In genomic region chr10:108789911-108790310, GRCh38 we compare ENCODE assay signal across 12 cellular contexts.
DNase-seq lines count a peak whose midpoint lies in the region; ATAC-seq and TF ChIP-seq lines count a peak whose summit lies in the region.
"Had no signal": no experiment of that assay in that cellular context is flagged by ENCODE, and none has a peak within 500 bp of the region (broad histone marks: within the 10 kb centered on the region; RNA-seq: fewer than 3 reads in every experiment).

No MANE protein-coding gene starts in this region.

- no peaks in the 10 kb centered on the region for H3K27me3 Mint-ChIP-seq in mesothelial cell of epicardium (ENCODE audit: low read depth)
- no peaks in the 10 kb centered on the region for H3K27me3 Mint-ChIP-seq in activated T-cell treated with anti-CD3 and anti-CD28 coated beads, Interleukin-2, amount 50 U/mL, for 24 hours

- no peak overlapping the region for H3K4me3 ChIP-seq in WERI-Rb-1 (ENCODE audit: low read depth, low read length)

- no peaks in the 10 kb centered on the region for H3K36me3 ChIP-seq in WERI-Rb-1

- H3K9me3 ChIP-seq in WERI-Rb-1 (ENCODE audit: severe bottlenecking): no peaks in the 10 kb centered on the region

- no peak overlapping the region for H3K27ac ChIP-seq in WERI-Rb-1

- peaks cover 4% of the 10 kb centered on the region for H3K36me3 Mint-ChIP-seq in mesothelial cell of epicardium
- H3K36me3 Mint-ChIP-seq in activated T-cell treated with anti-CD3 and anti-CD28 coated beads, Interleukin-2, amount 50 U/mL, for 24 hours (ENCODE audit: low read depth): no peaks in the 10 kb centered on the region

- no peak overlapping the region for H3K4me3 Mint-ChIP-seq in mesothelial cell of epicardium
- no peak overlapping the region for H3K4me3 Mint-ChIP-seq in activated T-cell treated with anti-CD3 and anti-CD28 coated beads, Interleukin-2, amount 50 U/mL, for 24 hours
- H3K4me3 Mint-ChIP-seq: activated T-cell treated with anti-CD3 and anti-CD28 coated beads, Interleukin-2, amount 50 U/mL, for 4 hours; T-helper 1 cell treated with Interleukin-12 subunit alpha and Interleukin-12 subunit beta and Interleukin-4 antibody, amounts not matched to agents 30 μg/mL and 1 μg/mL, for 36 hours had no signal

- peaks cover 13% of the 10 kb centered on the region for H3K4me1 Mint-ChIP-seq in mesothelial cell of epicardium
- H3K4me1 Mint-ChIP-seq in activated T-cell treated with anti-CD3 and anti-CD28 coated beads, Interleukin-2, amount 50 U/mL, for 24 hours (ENCODE audit: low read depth): no peaks in the 10 kb centered on the region

- TF ChIP-seq CTCF in mesothelial cell of epicardium (IDR thresholded peaks at IDR 0.05; ENCODE audit: unreplicated experiment) (no peak), WERI-Rb-1 (IDR thresholded peaks at IDR 0.05; ENCODE audit: low read depth, low read length) (no peak)

- peaks cover 24% of the 10 kb centered on the region for H3K9me3 Mint-ChIP-seq in mesothelial cell of epicardium
- peaks cover 22% of the 10 kb centered on the region for H3K9me3 Mint-ChIP-seq in activated T-cell treated with anti-CD3 and anti-CD28 coated beads, Interleukin-2, amount 50 U/mL, for 24 hours
- H3K9me3 Mint-ChIP-seq: T-helper 1 cell treated with Interleukin-12 subunit alpha and Interleukin-12 subunit beta and Interleukin-4 antibody, amounts not matched to agents 30 μg/mL and 1 μg/mL, for 36 hours had no signal

- ATAC-seq in HG02763 (IDR thresholded peaks at IDR 0.05; ENCODE audit: unreplicated experiment): peak; percentile 66
- ATAC-seq: activated T-cell treated with anti-CD3 and anti-CD28 coated beads, Interleukin-2, amount 50 U/mL, for 4 hours had no signal

- DNase-seq in GM19240 (ENCODE audit: insufficient read length, low spot score) (peak; percentile 0), LHCN-M2 (ENCODE audit: low read depth) (peak; percentile 75), mesothelial cell of epicardium (ENCODE audit: low spot score in 2 of 2, unreplicated experiment in 2 of 2) (no peak), NCI-H510A treated with DMSO at 0.1 percent for 48 hours (lab: John Stamatoyannopoulos, UW) (no peak), WERI-Rb-1 (no peak)
- no peak for DNase-seq in activated T-cell treated with anti-CD3 and anti-CD28 coated beads, Interleukin-2, amount 50 U/mL, for 24 hours
- DNase-seq in activated CD8-positive, alpha-beta memory T cell treated with anti-CD3 and anti-CD28 coated beads, Interleukin-2, amount 50 U/mL, for 48 hours: no peak
- DNase-seq: activated T-cell treated with anti-CD3 and anti-CD28 coated beads, Interleukin-2, amount 50 U/mL, for 4 hours; NCI-H2107; retina had no signal

- no peaks in the 10 kb centered on the region for H3K27me3 ChIP-seq in WERI-Rb-1 (ENCODE audit: insufficient read depth, low read depth, severe bottlenecking)

- peak overlapping the region; percentile 17 for H3K27ac Mint-ChIP-seq in mesothelial cell of epicardium
- H3K27ac Mint-ChIP-seq in activated T-cell treated with anti-CD3 and anti-CD28 coated beads, Interleukin-2, amount 50 U/mL, for 24 hours: no peak overlapping the region
- H3K27ac Mint-ChIP-seq: T-helper 1 cell treated with Interleukin-12 subunit alpha and Interleukin-12 subunit beta and Interleukin-4 antibody, amounts not matched to agents 30 μg/mL and 1 μg/mL, for 36 hours had no signal

Comparison
In these comparisons a context has a peak if more than half of its experiments do, and no peak if none do; other contexts are left out.
1. DNase-seq: peak in GM19240 (single experiment) and LHCN-M2 (single experiment); none in mesothelial cell of epicardium (0 of 2), NCI-H510A treated with DMSO at 0.1 percent for 48 hours (single experiment), activated T-cell treated with anti-CD3 and anti-CD28 coated beads, Interleukin-2, amount 50 U/mL, for 24 hours (single experiment), activated CD8-positive, alpha-beta memory T cell treated with anti-CD3 and anti-CD28 coated beads, Interleukin-2, amount 50 U/mL, for 48 hours (single experiment) and WERI-Rb-1 (single experiment).